ENCODE assay signal across 21 cellular contexts in the genomic region with DNA sequence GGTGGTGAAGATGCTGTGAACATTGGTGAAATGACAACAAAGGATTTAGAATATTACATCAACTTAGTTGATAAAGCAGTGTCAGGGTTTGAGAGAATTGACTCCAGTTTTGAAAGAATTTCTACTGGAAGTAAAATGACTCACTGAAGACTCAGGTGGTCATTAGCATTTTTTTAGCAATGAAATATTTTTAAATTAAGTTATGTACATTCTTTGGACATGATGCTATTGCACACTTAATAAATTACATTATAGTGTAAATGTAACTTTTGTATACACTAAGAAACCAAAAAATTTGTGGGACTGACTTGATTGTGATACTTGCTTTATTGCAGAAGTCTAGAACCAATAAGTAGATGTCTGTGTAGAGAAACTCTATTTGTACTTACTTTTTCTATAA.
"Had no signal": no experiment of that assay in that cellular context is flagged by ENCODE, and none has a peak within 500 bp of the region (broad histone marks: within the 10 kb centered on the region; RNA-seq: fewer than 3 reads in every experiment).

No MANE protein-coding gene starts in this region.

- H3K4me1 ChIP-seq: heart right ventricle, psoas muscle had no signal

- ATAC-seq: activated T-helper 17 cell treated with anti-CD3 and anti-CD28 coated beads, Interleukin-2, amount 50 U/mL, for 72 hours; heart right ventricle; mucosa of descending colon; psoas muscle; right cardiac atrium; stimulated activated naive CD8-positive, alpha-beta T cell treated with anti-CD3 and anti-CD28 coated beads, Interleukin-15, amount 100 ng/mL, for 72 hours had no signal

- H3K27me3 ChIP-seq: heart right ventricle had no signal

- DNase-seq: activated CD4-positive, alpha-beta T cell treated with anti-CD3 and anti-CD28 coated beads, Interleukin-2, amount 50 U/mL, for 48 hours; activated naive CD4-positive, alpha-beta T cell treated with Interleukin-2 at 50 U/mL for 16 hours; activated naive CD8-positive, alpha-beta T cell treated with anti-CD3 and anti-CD28 coated beads, Interleukin-2, amount 10 ng/mL, durations not matched to agents 7 days and 5 days; activated T-cell treated with anti-CD3 and anti-CD28 coated beads for 4 hours; anterior cingulate cortex; cortex of kidney; heart right ventricle; kidney glomerular epithelial cell; mucosa of descending colon; naive B cell; psoas muscle; right cardiac atrium; stimulated activated CD4-positive, alpha-beta T cell treated with anti-CD3 and anti-CD28 coated beads, Interleukin-15, amount 100 ng/mL, for 24 hours; stimulated activated CD4-positive, alpha-beta T cell treated with anti-CD3 and anti-CD28 coated beads, Interleukin-4, amount 100 ng/mL, for 1 hour; stimulated activated naive CD8-positive, alpha-beta T cell treated with anti-CD3 and anti-CD28 coated beads, Interleukin-15, amount 100 ng/mL, for 72 hours; T-helper 2 cell; trophoblast cell; WERI-Rb-1 had no signal

- FAIRE-seq: endometrium had no signal

- H3K27ac ChIP-seq: heart right ventricle, psoas muscle, skin epidermis, WERI-Rb-1 had no signal

- H3K9me3 ChIP-seq: mucosa of descending colon, psoas muscle had no signal

- H3K4me3 ChIP-seq: heart right ventricle, mucosa of descending colon, psoas muscle, skin epidermis had no signal
